In the genomic region with DNA sequence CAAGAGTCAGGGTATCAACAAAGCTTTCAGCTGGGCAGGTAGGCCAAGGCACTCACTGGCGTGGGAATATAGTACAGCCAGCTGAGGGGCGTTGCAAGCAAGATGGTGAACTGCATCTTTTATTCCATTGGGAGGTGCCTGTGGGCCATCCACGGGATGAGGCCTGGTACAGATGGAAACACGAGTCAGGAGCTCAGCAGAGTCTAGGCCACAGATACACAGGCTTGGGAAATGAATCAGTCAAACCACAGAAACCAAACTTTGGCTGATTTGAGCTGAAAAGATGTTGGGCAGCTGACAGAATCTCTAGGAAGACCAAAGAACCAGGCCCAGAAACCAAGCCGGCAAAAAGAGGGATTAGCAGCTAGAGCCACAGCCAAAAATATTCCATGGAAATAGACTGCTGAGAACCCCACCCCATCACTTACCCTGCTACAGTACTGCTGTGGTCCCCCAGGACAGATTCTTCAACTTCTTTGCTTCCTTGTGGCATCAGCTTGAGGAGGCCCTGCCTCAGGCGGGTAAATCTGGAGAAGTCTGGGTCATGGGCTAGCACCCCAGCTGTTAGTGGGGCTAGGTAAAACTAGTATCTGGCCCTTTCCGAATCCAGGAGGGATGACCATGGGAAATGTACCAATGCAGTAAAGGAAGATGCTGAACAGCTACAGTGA, we compare ENCODE assay signal across 10 cellular contexts.
DNase-seq lines count a peak whose midpoint lies in the region; ATAC-seq lines count a peak whose summit lies in the region.
"Had no signal": no experiment of that assay in that cellular context is flagged by ENCODE, and none has a peak within 500 bp of the region (broad histone marks: within the 10 kb centered on the region; RNA-seq: fewer than 3 reads in every experiment).

No MANE protein-coding gene starts in this region.

- H3K9me3 Mint-ChIP-seq in activated T-cell treated with anti-CD3 and anti-CD28 coated beads, Interleukin-2, amount 50 U/mL, for 72 hours: no peaks in the 10 kb centered on the region

- peak overlapping the region; percentile 52 to 61 for H3K4me3 Mint-ChIP-seq in activated T-cell treated with anti-CD3 and anti-CD28 coated beads, Interleukin-2, amount 50 U/mL, for 72 hours

- ATAC-seq in HG02642 (IDR thresholded peaks at IDR 0.05; ENCODE audit: poor library complexity, unreplicated experiment) (peak; percentile 63), GM19455 (IDR thresholded peaks at IDR 0.05; ENCODE audit: unreplicated experiment) (no peak), HG02571 (IDR thresholded peaks at IDR 0.05; ENCODE audit: unreplicated experiment) (no peak)
- peak; percentile 91 to 95 for ATAC-seq in activated T-cell treated with anti-CD3 and anti-CD28 coated beads, Interleukin-2, amount 50 U/mL, for 72 hours (replicated peaks in 1 of 2)
- ATAC-seq: Panc1, right lobe of liver had no signal

- peak; percentile 93 for DNase-seq in EH (ENCODE audit: low read depth)
- peak; percentile 44 to 65 for DNase-seq in activated T-cell treated with anti-CD3 and anti-CD28 coated beads, Interleukin-2, amount 50 U/mL, for 72 hours
- peak; percentile 99 for DNase-seq in myocyte (ENCODE audit: low read depth)
- DNase-seq in ureter (ENCODE audit: low spot score): no peak
- no peak for DNase-seq in NCI-H345 (lab: John Stamatoyannopoulos, UW)
- DNase-seq: right lobe of liver had no signal

- peaks cover 1 to 14% of the 10 kb centered on the region in 2 donors for H3K36me3 Mint-ChIP-seq in activated T-cell treated with anti-CD3 and anti-CD28 coated beads, Interleukin-2, amount 50 U/mL, for 72 hours (ENCODE audit: insufficient read depth in 2 of 2)

- no peaks in the 10 kb centered on the region for H3K27me3 Mint-ChIP-seq in activated T-cell treated with anti-CD3 and anti-CD28 coated beads, Interleukin-2, amount 50 U/mL, for 72 hours (ENCODE audit: low read depth)

- H3K27ac Mint-ChIP-seq in activated T-cell treated with anti-CD3 and anti-CD28 coated beads, Interleukin-2, amount 50 U/mL, for 72 hours: peak overlapping the region; percentile 5

- peaks cover 66% of the 10 kb centered on the region for H3K4me1 Mint-ChIP-seq in activated T-cell treated with anti-CD3 and anti-CD28 coated beads, Interleukin-2, amount 50 U/mL, for 72 hours (ENCODE audit: low read depth)

Comparison
In these comparisons a context has a peak if more than half of its experiments do, and no peak if none do; other contexts are left out.
1. DNase-seq: peak in EH (single experiment), activated T-cell treated with anti-CD3 and anti-CD28 coated beads, Interleukin-2, amount 50 U/mL, for 72 hours (2 of 2) and myocyte (single experiment); none in ureter (single experiment) and NCI-H345 (single experiment).
2. ATAC-seq: peak in HG02642 (single experiment) and activated T-cell treated with anti-CD3 and anti-CD28 coated beads, Interleukin-2, amount 50 U/mL, for 72 hours (2 of 2); none in GM19455 (single experiment) and HG02571 (single experiment).